Comparison of ENCODE assay signal across 13 cellular contexts in the genomic region with DNA sequence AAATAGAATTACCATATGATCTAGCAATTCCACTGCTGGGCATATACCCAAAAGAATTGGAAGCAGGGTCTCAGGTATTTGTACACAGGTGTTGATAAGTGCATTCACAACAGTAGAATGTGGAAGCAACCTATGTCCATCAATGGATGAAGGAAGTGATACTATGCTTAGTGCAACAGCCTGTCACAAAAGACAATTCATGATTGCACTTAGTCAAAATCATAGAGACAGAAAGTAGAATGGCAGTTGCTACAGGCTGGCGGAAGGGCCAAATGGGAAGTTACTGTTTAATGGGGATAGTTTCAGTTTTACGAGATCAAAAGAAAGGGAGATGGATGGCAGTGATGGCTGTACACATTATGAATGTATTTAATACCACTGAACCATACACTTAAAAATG. TPM values are rescaled to one million over a fixed set of nuclear protein-coding genes. Genes with fewer than 3 reads are reported as not detected.
DNase-seq lines count a peak whose midpoint lies in the region; ATAC-seq and TF ChIP-seq lines count a peak whose summit lies in the region.
"Had no signal": no experiment of that assay in that cellular context is flagged by ENCODE, and none has a peak within 500 bp of the region (broad histone marks: within the 10 kb centered on the region; RNA-seq: fewer than 3 reads in every experiment).

No MANE protein-coding gene starts in this region.

- no peak overlapping the region for H3K9ac ChIP-seq in smooth muscle cell (ENCODE audit: low read depth)

- H3K9me3 ChIP-seq in smooth muscle cell (replicated peaks; ENCODE audit: low read depth) (no peaks in the 10 kb centered on the region), gastroesophageal sphincter (no peaks in the 10 kb centered on the region)

- no peak overlapping the region for H2AFZ ChIP-seq in smooth muscle cell (ENCODE audit: low read depth)

- DNase-seq in GM06990 (ENCODE audit: extremely low read depth, insufficient read length) (peak; percentile 69), GM20000 (ENCODE audit: low spot score) (peak; percentile 79), NOMO-1 (lab: John Stamatoyannopoulos, UW; ENCODE audit: unreplicated experiment in 2 of 2) (peak; percentile 90 to 98), globus pallidus (ENCODE audit: low spot score) (peak; percentile 17), lower leg skin (ENCODE audit: low spot score in 2 of 2) (no peak), smooth muscle cell (lab: John Stamatoyannopoulos, UW; ENCODE audit: unreplicated experiment) (no peak), UCSD-AML1 (lab: John Stamatoyannopoulos, UW; ENCODE audit: unreplicated experiment) (no peak)
- DNase-seq: activated CD4-positive, alpha-beta T cell treated with anti-CD3 and anti-CD28 coated beads for 4 hours; erythroblast; islet precursor cell; NCI-H2029 had no signal

- TF ChIP-seq POLR2A in lower leg skin (IDR thresholded peaks at IDR 0.05) = no peak
- no peak for TF ChIP-seq POLR2A in gastroesophageal sphincter (IDR thresholded peaks at IDR 0.05)

- TF ChIP-seq CTCF in GM06990 (IDR thresholded peaks at IDR 0.05; ENCODE audit: insufficient read depth, low read length, poor library complexity, severe bottlenecking) (no peak), GM20000 (IDR thresholded peaks at IDR 0.05; ENCODE audit: extremely low read depth, missing control alignments) (no peak), lower leg skin (IDR thresholded peaks at IDR 0.05) (no peak), smooth muscle cell (IDR thresholded peaks at IDR 0.05; ENCODE audit: borderline replicate concordance, insufficient read depth, poor library complexity, severe bottlenecking) (no peak), gastroesophageal sphincter (IDR thresholded peaks at IDR 0.05) (no peak)

- H3K27ac ChIP-seq in smooth muscle cell (ENCODE audit: low read depth) (no peak overlapping the region), gastroesophageal sphincter (no peak overlapping the region)

- no peak overlapping the region for H3K4me3 ChIP-seq in GM06990 (replicated peaks; ENCODE audit: low read depth, low read length)
- no peak overlapping the region for H3K4me3 ChIP-seq in lower leg skin (ENCODE audit: low read depth, poor library complexity, severe bottlenecking)
- H3K4me3 ChIP-seq in smooth muscle cell = no peak overlapping the region
- H3K4me3 ChIP-seq in gastroesophageal sphincter = no peak overlapping the region

- TF ChIP-seq EP300 in gastroesophageal sphincter (IDR thresholded peaks at IDR 0.05) = no peak

- H3K27me3 ChIP-seq in GM06990 (replicated peaks; ENCODE audit: control insufficient read depth, insufficient read depth, low read length) (no peaks in the 10 kb centered on the region), smooth muscle cell (ENCODE audit: low read depth) (no peaks in the 10 kb centered on the region), gastroesophageal sphincter (no peaks in the 10 kb centered on the region)

- ATAC-seq in gastroesophageal sphincter = no peak
- ATAC-seq: natural killer cell treated with Interleukin-12 subunit alpha and Interleukin-12 subunit beta and Interleukin-15 and Interleukin-18, amount 100 ng/mL, for 72 hours had no signal

- H3K4me1 ChIP-seq in smooth muscle cell (ENCODE audit: low read depth) = no peaks in the 10 kb centered on the region
- H3K4me1 ChIP-seq in gastroesophageal sphincter = peaks cover 0 to 23% (median 5%) of the 10 kb centered on the region in 3 donors

- intact Hi-C loops in lower leg skin (cut with DNase I; ENCODE audit: low total_unique reads) = no loop called here

- H3K36me3 ChIP-seq in GM06990 (ENCODE audit: control insufficient read depth, insufficient read depth, low read length) (peaks cover 43% of the 10 kb centered on the region), smooth muscle cell (ENCODE audit: low read depth) (peaks cover 2% of the 10 kb centered on the region), gastroesophageal sphincter (peaks cover 0 to 66% of the 10 kb centered on the region in 2 donors)

- peaks cover 13% of the 10 kb centered on the region for H3F3A ChIP-seq in smooth muscle cell (ENCODE audit: low read depth)

- WGBS in lower leg skin, 2 donors = 78 to 90% methylated on average over 2 of the region's 2 CpGs
- 91% methylated on average over 2 of the region's 2 CpGs for WGBS in smooth muscle cell (ENCODE audit: low lambda C conversion rate)
- WGBS in gastroesophageal sphincter (ENCODE audit: low coverage in 1 of 2), 2 donors = 57 to 93% methylated on average over 2 of the region's 2 CpGs

- H3K79me2 ChIP-seq in smooth muscle cell (ENCODE audit: low read depth) = no peaks in the 10 kb centered on the region

- no peak overlapping the region for H3K4me2 ChIP-seq in smooth muscle cell

- peaks cover 73% of the 10 kb centered on the region for H4K20me1 ChIP-seq in smooth muscle cell (ENCODE audit: low read depth)

RNA-seq across cellular contexts. Expression of gene SGSM3, which starts 42.0 kb away (rescaled TPM):
- total RNA-seq in lower leg skin = 10 to 100 TPM; 42.7 to 67.9 (median 57.7) TPM
- total RNA-seq in smooth muscle cell = 56.9 and 72.6 TPM in 2 replicates
- 98.0 and 117 TPM in 2 replicates for polyA plus RNA-seq in smooth muscle cell
- 10 to 100 TPM; 36.6 to 46.3 (median 40.6) TPM for total RNA-seq in gastroesophageal sphincter

Comparison
In these comparisons a context has a peak if more than half of its experiments do, and no peak if none do; other contexts are left out.
1. DNase-seq: peak in GM06990 (single experiment), GM20000 (single experiment), NOMO-1 (2 of 2) and globus pallidus (single experiment); none in lower leg skin (0 of 2), smooth muscle cell (single experiment) and UCSD-AML1 (single experiment).